8 cellular contexts compared by ENCODE assay signal in the genomic region with DNA sequence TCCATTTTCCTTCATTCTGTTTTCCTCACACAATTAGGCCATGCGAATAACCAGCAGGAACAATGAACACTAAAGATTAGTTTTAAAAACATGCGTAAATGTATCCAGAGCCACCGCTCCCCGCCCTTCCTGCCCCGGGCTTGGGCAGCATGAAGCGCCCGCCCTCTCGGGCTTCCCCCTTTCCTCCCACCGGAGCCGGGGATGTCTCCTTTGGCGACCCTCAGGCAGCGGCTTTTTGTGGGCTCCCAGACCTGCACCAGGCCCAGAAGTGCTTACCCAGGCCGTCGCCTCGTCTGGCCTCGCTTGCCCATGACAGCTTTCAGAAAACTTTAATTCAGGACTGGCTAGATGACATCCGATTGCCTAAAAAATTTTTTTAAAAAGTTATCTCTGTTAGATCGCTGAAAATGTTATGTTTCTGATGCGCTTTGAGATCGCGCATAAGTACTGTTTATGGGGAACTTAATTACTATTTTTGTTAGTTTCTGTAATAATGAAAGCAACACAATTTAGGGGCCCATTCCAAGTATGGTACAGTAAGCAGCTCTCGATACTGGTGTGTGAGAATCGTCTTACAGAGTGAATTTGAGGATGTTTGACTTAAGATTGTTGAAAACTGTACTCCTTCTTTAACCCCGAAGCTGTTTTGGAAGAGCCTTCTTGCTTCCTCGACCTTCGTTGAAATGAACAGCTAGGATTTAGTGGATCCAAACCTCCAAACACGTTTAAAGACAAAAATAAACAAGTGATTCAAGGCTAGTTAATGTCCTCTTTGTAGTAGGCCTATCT. TPM values are rescaled to one million over a fixed set of nuclear protein-coding genes. Genes with fewer than 3 reads are reported as not detected.
A peak's percentile ranks its signal among the peaks of the same experiment; 100 is the strongest.
DNase-seq lines count a peak whose midpoint lies in the region; ATAC-seq, FAIRE-seq and TF ChIP-seq lines count a peak whose summit lies in the region.

No MANE protein-coding gene starts in this region.

- no TSS peak for BruUV-seq in GM12878 (replicated peaks; lab: Mats Ljungman, UMichigan)

- POLR2A ChIA-PET in GM12878 (lab: Charles Lee): no interaction called here

- TF ChIP-seq RAD21 in GM12878 (IDR thresholded peaks at IDR 0.05; ENCODE audit: insufficient read depth, low read depth, low read length): no peak

- in situ Hi-C loops in GM12878 (cut with MboI): no loop called here

- H3K4me3 ChIP-seq in BE2C (ENCODE audit: low read depth, low read length) (peak overlapping the region; percentile 76), OCI-LY3 (ENCODE audit: low read length) (peak overlapping the region; percentile 85), GM12878 (peak overlapping the region; percentile 79), smooth muscle cell (peak overlapping the region; percentile 83)

- TF ChIP-seq CTCF in BE2C (IDR thresholded peaks at IDR 0.05; ENCODE audit: low read depth, low read length): no peak
- no peak for TF ChIP-seq CTCF in OCI-LY3 (IDR thresholded peaks at IDR 0.05; ENCODE audit: low read depth, low read length)
- no peak for TF ChIP-seq CTCF in GM12878 (IDR thresholded peaks at IDR 0.05 in 2 of 3, conservative IDR thresholded peaks at IDR 0.05 in 1 of 3; ENCODE audit: control insufficient read depth in 2 of 3, extremely low read depth in 1 of 3, insufficient read depth in 1 of 3, low read depth in 3 of 3, low read length in 3 of 3)
- no peak for TF ChIP-seq CTCF in smooth muscle cell (IDR thresholded peaks at IDR 0.05; ENCODE audit: borderline replicate concordance, insufficient read depth, poor library complexity, severe bottlenecking)

- TF ChIP-seq POLR2A in GM12878 (IDR thresholded peaks at IDR 0.05; ENCODE audit: low read depth, low read length): no peak

- peak overlapping the region; percentile 72 for H3K27ac ChIP-seq in OCI-LY3 (ENCODE audit: low read length)
- peak overlapping the region; percentile 91 for H3K27ac ChIP-seq in GM12878 (ENCODE audit: control insufficient read depth, insufficient read depth)
- peak overlapping the region; percentile 84 for H3K27ac ChIP-seq in smooth muscle cell (ENCODE audit: low read depth)

- no peaks in the 10 kb centered on the region for H3K4me1 ChIP-seq in BE2C
- peaks cover 24% of the 10 kb centered on the region for H3K4me1 ChIP-seq in OCI-LY3 (ENCODE audit: low read length)
- H3K4me1 ChIP-seq in GM12878 (ENCODE audit: control insufficient read depth, insufficient read depth, low read length): peaks cover 12% of the 10 kb centered on the region
- H3K4me1 ChIP-seq in smooth muscle cell (ENCODE audit: low read depth): peaks cover 24% of the 10 kb centered on the region

- H3K9me3 ChIP-seq in BE2C (no peaks in the 10 kb centered on the region), OCI-LY3 (ENCODE audit: insufficient read depth, low read length) (no peaks in the 10 kb centered on the region), GM12878 (replicated peaks; ENCODE audit: control insufficient read depth, insufficient read depth, low read length) (no peaks in the 10 kb centered on the region; the same call in 2 of the 3 replicates), smooth muscle cell (replicated peaks; ENCODE audit: low read depth) (no peaks in the 10 kb centered on the region)

- intact Hi-C loops in GM12878 (cut with micrococcal nuclease; ENCODE audit: unreplicated experiment): loop anchor here (5.0 kb wide), 1 partner anchor 281 kb away; no protein-coding TSS in a partner anchor

- H3K4me2 ChIP-seq in OCI-LY3 (ENCODE audit: low read length) (peak overlapping the region; percentile 77), GM12878 (ENCODE audit: control insufficient read depth, insufficient read depth) (peak overlapping the region; percentile 74), smooth muscle cell (peak overlapping the region; percentile 90)

- FAIRE-seq in GM12878 (lab: Jason Lieb, UNC): peak; percentile 93

- no peak for TF ChIP-seq EP300 in GM12878 (IDR thresholded peaks at IDR 0.05; ENCODE audit: borderline replicate concordance in 1 of 2, control insufficient read depth in 1 of 2, low read depth in 2 of 2, low read length in 2 of 2)

- DNase-seq in BE2C (peak; percentile 35), GM12878 (ENCODE audit: low read depth, low spot score) (peak; percentile 20), iPS-NIHi11 (ENCODE audit: low spot score) (peak; percentile 58), smooth muscle cell (lab: John Stamatoyannopoulos, UW; ENCODE audit: unreplicated experiment) (peak; percentile 30)

- 1% methylated on average over 26 of the region's 27 CpGs for WGBS in GM12878 (ENCODE audit: insufficient coverage, insufficient replicate concordance, low lambda C conversion rate, missing lambda C conversion rate)
- WGBS in smooth muscle cell (ENCODE audit: low lambda C conversion rate): 5% methylated on average over 27 of the region's 27 CpGs

- RAD21 ChIA-PET in GM12878 (lab: Charles Lee; ENCODE audit: unreplicated experiment): no interaction called here

- CTCF ChIA-PET in GM12878 (lab: Yijun Ruan, JAX): no interaction called here

- peaks cover 57% of the 10 kb centered on the region for H3K79me2 ChIP-seq in OCI-LY3 (ENCODE audit: low read length)
- H3K79me2 ChIP-seq in GM12878 (ENCODE audit: control insufficient read depth, insufficient read depth, low read length): peaks cover 30% of the 10 kb centered on the region
- peaks cover 42% of the 10 kb centered on the region for H3K79me2 ChIP-seq in smooth muscle cell (ENCODE audit: low read depth)

- peak overlapping the region; percentile 98 for H2AFZ ChIP-seq in OCI-LY3 (ENCODE audit: low read depth, low read length)
- H2AFZ ChIP-seq in GM12878 (ENCODE audit: control insufficient read depth, low read depth, low read length): peak overlapping the region; percentile 87
- H2AFZ ChIP-seq in smooth muscle cell (ENCODE audit: low read depth): peak overlapping the region; percentile 75

- peaks cover 4% of the 10 kb centered on the region for H3F3A ChIP-seq in smooth muscle cell (ENCODE audit: low read depth)

- H3K9ac ChIP-seq in OCI-LY3 (ENCODE audit: low read length) (peak overlapping the region; percentile 79), GM12878 (ENCODE audit: control insufficient read depth, insufficient read depth, low read length) (peak overlapping the region; percentile 73), smooth muscle cell (ENCODE audit: low read depth) (peak overlapping the region; percentile 87)

- H3K36me3 ChIP-seq in BE2C: no peaks in the 10 kb centered on the region
- peaks cover 3% of the 10 kb centered on the region for H3K36me3 ChIP-seq in OCI-LY3 (replicated peaks; ENCODE audit: low read depth, low read length)
- no peaks in the 10 kb centered on the region for H3K36me3 ChIP-seq in GM12878 (ENCODE audit: control insufficient read depth in 2 of 2, insufficient read depth in 2 of 2, low read length in 1 of 2)
- H3K36me3 ChIP-seq in smooth muscle cell (ENCODE audit: low read depth): no peaks in the 10 kb centered on the region

- ATAC-seq in GM18861 (IDR thresholded peaks at IDR 0.05; ENCODE audit: unreplicated experiment): peak; percentile 24
- peak; percentile 23 for ATAC-seq in HG03064 (IDR thresholded peaks at IDR 0.05; ENCODE audit: low read depth, unreplicated experiment)
- peak; percentile 50 for ATAC-seq in GM12878
- ATAC-seq in GM18873 (IDR thresholded peaks at IDR 0.05; ENCODE audit: low FRiP score, unreplicated experiment): no peak

- H4K20me1 ChIP-seq in OCI-LY3 (ENCODE audit: insufficient read depth, low read length) (peaks cover 7% of the 10 kb centered on the region; the same call in 1 of the 2 replicates), GM12878 (ENCODE audit: control insufficient read depth, insufficient read depth) (no peaks in the 10 kb centered on the region), smooth muscle cell (ENCODE audit: low read depth) (peaks cover 3% of the 10 kb centered on the region)

- no peaks in the 10 kb centered on the region for H3K27me3 ChIP-seq in BE2C
- 0 out of 2 replicates have a peak, but pooled peaks cover 5% of the 10 kb centered on the region for H3K27me3 ChIP-seq in OCI-LY3 (ENCODE audit: low read depth, low read length)
- no peaks in the 10 kb centered on the region; a peak in 2 of 4 replicates for H3K27me3 ChIP-seq in GM12878 (replicated peaks in 1 of 2; ENCODE audit: control insufficient read depth in 2 of 2, insufficient read depth in 2 of 2, low read length in 1 of 2)
- no peaks in the 10 kb centered on the region for H3K27me3 ChIP-seq in smooth muscle cell (ENCODE audit: low read depth)

- SMC1A ChIA-PET in GM12878 (lab: Charles Lee; ENCODE audit: uncharacterized antibody, unreplicated experiment): no interaction called here

TF ChIP-seq in GM12878, 131 proteins besides CTCF, POLR2A, EP300 and RAD21 (continues in another document):
- no peak for TF ChIP-seq SMARCA5 (IDR thresholded peaks at IDR 0.05)
- no peak for TF ChIP-seq PAX8 (IDR thresholded peaks at IDR 0.05)
- TF ChIP-seq ETV6 (conservative IDR thresholded peaks at IDR 0.05 in 1 of 2, IDR thresholded peaks at IDR 0.05 in 1 of 2; ENCODE audit: borderline replicate concordance in 1 of 2, low read depth in 1 of 2): no peak
- TF ChIP-seq NR2C1 (IDR thresholded peaks at IDR 0.05): no peak
- TF ChIP-seq YY1 (IDR thresholded peaks at IDR 0.05; ENCODE audit: low read depth, low read length): 0 out of 2 replicates have a peak, but pooled peaks have one; percentile 3
- peak in 1 of 2 experiments; percentile 17; a peak in 1 of 4 replicates for TF ChIP-seq IKZF2 (IDR thresholded peaks at IDR 0.05)
- TF ChIP-seq RBBP5 (conservative IDR thresholded peaks at IDR 0.05): no peak
- TF ChIP-seq EED (IDR thresholded peaks at IDR 0.05; ENCODE audit: low read depth): 0 out of 2 replicates have a peak, but pooled peaks have one; percentile 24

RNA-seq across cellular contexts. Expression of a gene that starts 1.1 kb away (rescaled TPM):
- polyA plus RNA-seq in BE2C (2012; ENCODE audit: insufficient read depth, insufficient read length, low read depth): 2.5 TPM
- 5.8 and 6.5 TPM in 2 replicates for total RNA-seq in GM12878 (2013; cell fraction: nucleolus; rRNA removed)
- total RNA-seq in GM12878 (2014; rRNA removed): 2.3 TPM in 2 replicates
- total RNA-seq in GM12878 (2014; rRNA removed; fragmentation: Illumina TruSeq; extraction: Trizol): 2.4 and 2.7 TPM in 2 replicates
- 2.2 and 3.4 TPM in 2 replicates for total RNA-seq in GM12878 (2021)
- polyA plus RNA-seq in GM12878 (2011; ENCODE audit: low read depth): 5.3 TPM
- 0.04 and 0.06 TPM in 2 replicates for polyA plus RNA-seq in GM12878 (2011; rRNA removed)
- under 0.01 and 0.03 TPM in 2 replicates for polyA plus RNA-seq in GM12878 (2011; cell fraction: cytosol; rRNA removed)
- 0.04 TPM in 1 of 2 replicates, not detected in the other for polyA plus RNA-seq in GM12878 (2011; cell fraction: nucleus; rRNA removed)
- polyA plus RNA-seq in GM12878 (2012): 7.0 and 8.4 TPM in 2 replicates
- polyA plus RNA-seq in GM12878 (2014; fragmentation: Illumina TruSeq; extraction: Trizol): 2.2 and 2.3 TPM in 2 replicates
- polyA plus RNA-seq in GM12878 (2014; fragmentation: Nextera tagmentation; extraction: Ambion mirVana): 1 to 10 TPM in 1 of 2 experiments, under 1 TPM in 1; 0.84 to 1.0 TPM
- polyA plus RNA-seq in GM12878 (2014; rRNA removed): 1.2 and 1.3 TPM in 2 replicates
- 1 to 10 TPM; 3.3 to 5.6 TPM for polyA plus RNA-seq in GM12878 (2016; fragmentation: Nextera tagmentation; extraction: Ambion mirVana)
- polyA minus RNA-seq in GM12878 (2011; rRNA and poly(A)+ RNA removed): 0.22 TPM in 1 of 2 replicates, not detected in the other
- polyA minus RNA-seq in GM12878 (2011; cell fraction: cytosol; rRNA and poly(A)+ RNA removed): 0.27 TPM in 1 of 2 replicates, not detected in the other
- polyA minus RNA-seq in GM12878 (2011; cell fraction: nucleus; rRNA and poly(A)+ RNA removed): 0.19 and 0.48 TPM in 2 replicates
- total RNA-seq in smooth muscle cell: 29.2 and 35.1 TPM in 2 replicates
- polyA plus RNA-seq in smooth muscle cell: 20.8 and 25.8 TPM in 2 replicates
